Comparison of ENCODE assay signal across 31 cellular contexts in the genomic region with DNA sequence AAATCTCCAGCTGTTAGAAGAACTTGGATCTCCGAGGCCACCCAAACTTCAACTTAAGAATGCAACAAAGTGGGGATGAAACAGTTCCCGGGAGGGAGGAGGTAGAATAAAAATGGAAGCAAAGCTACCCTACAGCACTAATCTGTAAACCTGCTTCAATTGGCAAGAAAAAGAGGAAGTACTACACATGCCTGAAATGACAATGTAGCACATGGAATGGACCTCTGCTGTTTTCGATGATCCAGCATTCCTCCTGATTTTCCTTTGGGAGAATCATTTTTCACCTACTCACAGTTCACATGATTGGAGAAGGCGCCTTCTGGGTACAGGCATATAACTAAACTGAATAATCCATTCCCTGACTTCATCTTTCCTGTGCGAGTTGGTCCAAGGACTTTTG.
"Had no signal": no experiment of that assay in that cellular context is flagged by ENCODE, and none has a peak within 500 bp of the region (broad histone marks: within the 10 kb centered on the region; RNA-seq: fewer than 3 reads in every experiment).

No MANE protein-coding gene starts in this region.

- H3K4me1 Mint-ChIP-seq: activated B cell treated with CpG ODN at 0.5 μM for 24 hours had no signal

- ATAC-seq: activated naive CD4-positive, alpha-beta T cell treated with anti-CD3 and anti-CD28 coated beads, Interleukin-2, amount 50 U/mL, for 72 hours; activated T-cell treated with anti-CD3 and anti-CD28 coated beads, Interleukin-2, amount 50 U/mL, for 4 hours; body of pancreas; PC-3 had no signal

- H3K27me3 Mint-ChIP-seq: activated B cell treated with CpG ODN at 0.5 μM for 24 hours; activated CD4-positive, alpha-beta memory T cell treated with anti-CD3 and anti-CD28 coated beads for 36 hours had no signal

- DNase-seq: activated B cell treated with CpG ODN at 0.5 μM for 24 hours; activated CD4-positive, alpha-beta memory T cell treated with anti-CD3 and anti-CD28 coated beads for 36 hours; activated CD4-positive, alpha-beta T cell treated with anti-CD3 and anti-CD28 coated beads for 4 hours; activated CD4-positive, alpha-beta T cell treated with anti-CD3 and anti-CD28 coated beads, Interleukin-2, amount 50 U/mL, for 1 hour; activated CD4-positive, CD25-positive, alpha-beta regulatory T cell treated with anti-CD3 and anti-CD28 coated beads, Interleukin-2, amount 50 U/mL, for 72 hours; activated CD8-positive, alpha-beta memory T cell treated with anti-CD3 and anti-CD28 coated beads, Interleukin-2, amount 50 U/mL, for 4 hours; activated gamma-delta T cell treated with Interleukin-2 at 50 U/mL for 16 hours; activated naive CD4-positive, alpha-beta T cell treated with anti-CD3 and anti-CD28 coated beads for 36 hours; activated T-cell treated with anti-CD3 and anti-CD28 coated beads for 4 hours; activated T-cell treated with anti-CD3 and anti-CD28 coated beads, Interleukin-2, amount 50 U/mL, for 4 hours; adrenal gland; body of pancreas; NCI-H1092 treated with DMSO at 0.1 percent for 48 hours; NCI-H1417; NCI-H146; NCI-H187 treated with DMSO at 0.1 percent for 48 hours; NCI-H2081 treated with DMSO at 0.1 percent for 48 hours; NCI-H226; NCI-H524 treated with DMSO at 0.1 percent for 48 hours; PC-3; Peyer's patch; RPMI8226; SHP77 treated with DMSO at 0.1 percent for 48 hours; SK-N-SH; T1000 had no signal

- H3K4me1 ChIP-seq: adrenal gland, body of pancreas, breast epithelium, Peyer's patch, SJSA1 had no signal

- H3K4me3 Mint-ChIP-seq: activated B cell treated with CpG ODN at 0.5 μM for 24 hours; activated CD4-positive, alpha-beta memory T cell treated with anti-CD3 and anti-CD28 coated beads for 36 hours; activated naive CD4-positive, alpha-beta T cell treated with anti-CD3 and anti-CD28 coated beads for 36 hours; activated T-cell treated with anti-CD3 and anti-CD28 coated beads, Interleukin-2, amount 50 U/mL, for 4 hours; activated T-helper 1 cell treated with anti-CD3 and anti-CD28 coated beads, Interleukin-12 subunit alpha, Interleukin-12 subunit beta, Interleukin-2, Interleukin-4 antibody, amounts not matched to agents 30 ng/mL and 10 ng/mL and 1 ng/mL, durations not matched to agents 14 hours and 24 hours and 36 hours had no signal

- H3K27ac ChIP-seq: adrenal gland, body of pancreas, breast epithelium, coronary artery, Peyer's patch, SJSA1, VCaP had no signal

- H3K27ac Mint-ChIP-seq: activated B cell treated with CpG ODN at 0.5 μM for 24 hours; activated CD4-positive, alpha-beta memory T cell treated with anti-CD3 and anti-CD28 coated beads for 36 hours; activated naive CD4-positive, alpha-beta T cell treated with anti-CD3 and anti-CD28 coated beads for 36 hours; activated naive CD4-positive, alpha-beta T cell treated with anti-CD3 and anti-CD28 coated beads, Interleukin-2, amount 50 U/mL, for 72 hours; activated T-helper 1 cell treated with anti-CD3 and anti-CD28 coated beads, Interleukin-12 subunit alpha, Interleukin-12 subunit beta, Interleukin-2, Interleukin-4 antibody, amounts not matched to agents 30 ng/mL and 10 ng/mL and 1 ng/mL, durations not matched to agents 14 hours and 24 hours and 36 hours had no signal

- H3K9me3 ChIP-seq: adrenal gland, body of pancreas, breast epithelium, Peyer's patch, SJSA1, SK-N-SH had no signal

- H3K27me3 ChIP-seq: adrenal gland, body of pancreas, breast epithelium, Peyer's patch, SJSA1 had no signal

- H3K36me3 Mint-ChIP-seq: activated CD4-positive, alpha-beta memory T cell treated with anti-CD3 and anti-CD28 coated beads for 36 hours; activated naive CD4-positive, alpha-beta T cell treated with anti-CD3 and anti-CD28 coated beads, Interleukin-2, amount 50 U/mL, for 72 hours had no signal

- H3K36me3 ChIP-seq: adrenal gland, breast epithelium, Peyer's patch, SJSA1 had no signal

- H3K4me3 ChIP-seq: adrenal gland, body of pancreas, breast epithelium, coronary artery, Peyer's patch, SJSA1 had no signal

- H3K9me3 Mint-ChIP-seq: activated B cell treated with CpG ODN at 0.5 μM for 24 hours; activated CD4-positive, alpha-beta memory T cell treated with anti-CD3 and anti-CD28 coated beads for 36 hours; activated naive CD4-positive, alpha-beta T cell treated with anti-CD3 and anti-CD28 coated beads for 36 hours; activated naive CD4-positive, alpha-beta T cell treated with anti-CD3 and anti-CD28 coated beads, Interleukin-2, amount 50 U/mL, for 72 hours; activated T-cell treated with anti-CD3 and anti-CD28 coated beads, Interleukin-2, amount 50 U/mL, for 4 hours; activated T-helper 1 cell treated with anti-CD3 and anti-CD28 coated beads, Interleukin-12 subunit alpha, Interleukin-12 subunit beta, Interleukin-2, Interleukin-4 antibody, amounts not matched to agents 30 ng/mL and 10 ng/mL and 1 ng/mL, durations not matched to agents 14 hours and 24 hours and 36 hours had no signal
